10 cellular contexts compared by ENCODE assay signal in the genomic region with DNA sequence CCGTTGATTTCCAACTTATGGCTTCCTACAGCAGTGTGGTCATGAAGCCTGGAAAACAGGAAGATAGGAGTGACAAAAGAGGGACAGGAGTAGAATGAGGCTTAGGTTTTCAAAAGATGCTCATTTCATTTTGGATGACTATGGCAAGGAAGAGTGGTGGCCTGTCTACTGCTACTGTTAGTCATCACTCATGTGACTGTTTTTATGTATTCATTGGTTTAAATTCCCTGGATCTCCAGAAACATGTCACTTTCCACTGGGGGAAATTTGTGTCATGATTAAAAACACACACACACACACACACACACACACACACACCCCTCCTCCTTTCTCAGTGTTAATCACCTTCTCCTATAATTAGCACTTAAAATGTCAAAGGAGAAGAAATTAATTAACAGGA. TPM values are rescaled to one million over a fixed set of nuclear protein-coding genes. Genes with fewer than 3 reads are reported as not detected.
DNase-seq lines count a peak whose midpoint lies in the region; ATAC-seq and TF ChIP-seq lines count a peak whose summit lies in the region.
"Had no signal": no experiment of that assay in that cellular context is flagged by ENCODE, and none has a peak within 500 bp of the region (broad histone marks: within the 10 kb centered on the region; RNA-seq: fewer than 3 reads in every experiment).

No MANE protein-coding gene starts in this region.

- H3K9me3 ChIP-seq in Karpas-422 (ENCODE audit: low read length) = no peaks in the 10 kb centered on the region

- H3K27me3 Mint-ChIP-seq in Calu3 (ENCODE audit: unreplicated experiment) (peaks cover 42% of the 10 kb centered on the region), nephron progenitor cell (ENCODE audit: low read depth, poor library complexity) (peaks cover 46% of the 10 kb centered on the region)
- no peaks in the 10 kb centered on the region for H3K27me3 Mint-ChIP-seq in central memory CD8-positive, alpha-beta T cell

- peaks cover 28% of the 10 kb centered on the region for H3K4me1 ChIP-seq in Karpas-422 (ENCODE audit: low read length)

- H3K27ac Mint-ChIP-seq in Calu3 (ENCODE audit: unreplicated experiment) = peak overlapping the region; percentile 87
- peak overlapping the region; percentile 97 for H3K27ac Mint-ChIP-seq in central memory CD8-positive, alpha-beta T cell (ENCODE audit: low read depth)
- no peak overlapping the region for H3K27ac Mint-ChIP-seq in nephron progenitor cell

- no peaks in the 10 kb centered on the region for H4K20me1 ChIP-seq in Karpas-422 (ENCODE audit: insufficient read depth, low read depth, low read length)

- no peak overlapping the region for H3K9ac ChIP-seq in Karpas-422 (ENCODE audit: low read length)

- peaks cover 23% of the 10 kb centered on the region for H3K36me3 Mint-ChIP-seq in Calu3 (ENCODE audit: insufficient read depth, unreplicated experiment)
- peaks cover 28% of the 10 kb centered on the region for H3K36me3 Mint-ChIP-seq in central memory CD8-positive, alpha-beta T cell (ENCODE audit: insufficient read depth)
- H3K36me3 Mint-ChIP-seq in nephron progenitor cell (ENCODE audit: low read depth) = peaks cover 7% of the 10 kb centered on the region

- no peaks in the 10 kb centered on the region for H3K27me3 ChIP-seq in Karpas-422 (ENCODE audit: low read length)

- no peaks in the 10 kb centered on the region for H3K36me3 ChIP-seq in Karpas-422 (ENCODE audit: insufficient read depth, low read length)

- intact Hi-C loops in Calu3 (cut with micrococcal nuclease; ENCODE audit: unreplicated experiment) = loop anchor here (2.0 kb wide), 1 partner anchor 20 kb away; no protein-coding TSS in a partner anchor

- H3K4me2 ChIP-seq in Karpas-422 (ENCODE audit: low read depth, low read length, poor library complexity, severe bottlenecking) = peak overlapping the region; percentile 64

- H3K4me1 Mint-ChIP-seq in Calu3 (ENCODE audit: low read depth, unreplicated experiment) (peaks cover 25% of the 10 kb centered on the region), nephron progenitor cell (peaks cover 19% of the 10 kb centered on the region)
- peaks cover 44% of the 10 kb centered on the region for H3K4me1 Mint-ChIP-seq in central memory CD8-positive, alpha-beta T cell

- DNase-seq in Calu3 (no peak), Karpas-422 (no peak), nephron progenitor cell (no peak)
- no peak for DNase-seq in central memory CD8-positive, alpha-beta T cell (ENCODE audit: low spot score in 2 of 2)
- DNase-seq: effector CD4-positive, alpha-beta T cell; NCI-H1930 had no signal

- H3K79me2 ChIP-seq in Karpas-422 (ENCODE audit: low read length) = peaks cover 12% of the 10 kb centered on the region; the same call in 1 of the 2 replicates

- CTCF ChIA-PET in Calu3 (lab: Charles Lee) = interaction anchor here (0.7 kb wide), 1 partner anchor 8 kb away, joined by 3 read pairs; no protein-coding TSS in a partner anchor

- H3K27ac ChIP-seq in Karpas-422 (ENCODE audit: low read length) = no peak overlapping the region

- no peaks in the 10 kb centered on the region for H3K9me2 ChIP-seq in Karpas-422 (replicated peaks; ENCODE audit: insufficient read depth, low read length)

- peak overlapping the region; percentile 59; the same call in 1 of the 2 replicates for H3K4me3 ChIP-seq in Karpas-422 (ENCODE audit: low read length)

- no TSS peak for BruUV-seq in Calu3 (replicated peaks; lab: Mats Ljungman, UMichigan)

- no peak for TF ChIP-seq CTCF in Calu3 (IDR thresholded peaks at IDR 0.05; ENCODE audit: unreplicated experiment)
- no peak for TF ChIP-seq CTCF in nephron progenitor cell (IDR thresholded peaks at IDR 0.05)

- H3K9me3 Mint-ChIP-seq in Calu3 (ENCODE audit: low read depth, unreplicated experiment) = no peaks in the 10 kb centered on the region
- H3K9me3 Mint-ChIP-seq in central memory CD8-positive, alpha-beta T cell = no peaks in the 10 kb centered on the region
- no peaks in the 10 kb centered on the region for H3K9me3 Mint-ChIP-seq in nephron progenitor cell

- no peak overlapping the region for H2AFZ ChIP-seq in Karpas-422 (ENCODE audit: low read length)

- ATAC-seq in central memory CD8-positive, alpha-beta T cell (replicated peaks; ENCODE audit: extremely low read depth, poor library complexity, severe bottlenecking) = no peak
- no peak for ATAC-seq in HG02610 (IDR thresholded peaks at IDR 0.05; ENCODE audit: unreplicated experiment)
- ATAC-seq in GM21825 (IDR thresholded peaks at IDR 0.05; ENCODE audit: unreplicated experiment) = no peak
- ATAC-seq in HG02623 (IDR thresholded peaks at IDR 0.05; ENCODE audit: unreplicated experiment) = no peak
- ATAC-seq in GM19452 (IDR thresholded peaks at IDR 0.05; ENCODE audit: unreplicated experiment) = no peak

- H3K4me3 Mint-ChIP-seq in Calu3 (ENCODE audit: low read depth, unreplicated experiment) (peak overlapping the region; percentile 78), nephron progenitor cell (peak overlapping the region; percentile 73)
- H3K4me3 Mint-ChIP-seq in central memory CD8-positive, alpha-beta T cell = peak overlapping the region; percentile 84

RNA-seq across cellular contexts. Expression of a gene that starts 1.1 kb away (rescaled TPM):
- total RNA-seq in Calu3 (2022) = 29.2 and 31.8 TPM in 2 replicates
- total RNA-seq in Karpas-422 (2014; rRNA removed; shearing (Covaris generic); ENCODE audit: low replicate concordance) = 37.5 and 44.4 TPM in 2 replicates

RNA-seq across cellular contexts. Expression of a gene that starts 47.3 kb away (rescaled TPM):
- 0.87 and 1.1 TPM in 2 replicates for total RNA-seq in Calu3 (2022)
- not detected in 2 replicates for total RNA-seq in Karpas-422 (2014; rRNA removed; shearing (Covaris generic); ENCODE audit: low replicate concordance)

RNA-seq across cellular contexts. Expression of a gene that starts 59.6 kb away (rescaled TPM):
- total RNA-seq in Calu3 (2022) = not detected in 2 replicates
- total RNA-seq in Karpas-422 (2014; rRNA removed; shearing (Covaris generic); ENCODE audit: low replicate concordance) = 10.2 and 15.4 TPM in 2 replicates

Comparison
In these comparisons a context has a peak if more than half of its experiments do, and no peak if none do; other contexts are left out.
1. RNA of a gene that starts 59.6 kb away (total RNA-seq): 10.2 to 15.4 TPM in Karpas-422; not detected in Calu3; every median in the first group is over 10 times any median in the second.
2. Peak in every context shown above with its lines, with median percentiles within 50 percentile points of each other: H3K4me3 Mint-ChIP-seq.